ENCODE assay signal across 36 cellular contexts in genomic region chr7:8078418-8078817, GRCh38.
"Had no signal": no experiment of that assay in that cellular context is flagged by ENCODE, and none has a peak within 500 bp of the region (broad histone marks: within the 10 kb centered on the region; RNA-seq: fewer than 3 reads in every experiment).

No MANE protein-coding gene starts in this region.

- ATAC-seq: activated CD4-positive, alpha-beta T cell treated with anti-CD3 and anti-CD28 coated beads for 36 hours; activated CD8-positive, alpha-beta memory T cell treated with anti-CD3 and anti-CD28 coated beads, Interleukin-2, amount 10 ng/mL, durations not matched to agents 7 days and 5 days; activated CD8-positive, alpha-beta T cell treated with anti-CD3 and anti-CD28 coated beads, Interleukin-2, amount 10 ng/mL, durations not matched to agents 7 days and 5 days; activated naive CD8-positive, alpha-beta T cell treated with anti-CD3 and anti-CD28 coated beads, Interleukin-2, amount 50 U/mL, for 24 hours; body of pancreas; effector memory CD8-positive, alpha-beta T cell; foreskin keratinocyte; gastrocnemius medialis; heart left ventricle; T-helper 17 cell had no signal

- DNase-seq: activated CD4-positive, alpha-beta memory T cell treated with anti-CD3 and anti-CD28 coated beads for 36 hours; activated CD4-positive, alpha-beta T cell treated with anti-CD3 and anti-CD28 coated beads for 36 hours; activated CD4-positive, alpha-beta T cell treated with anti-CD3 and anti-CD28 coated beads, Interleukin-2, amount 10 ng/mL, durations not matched to agents 24 days and 14 days; activated CD4-positive, CD25-positive, alpha-beta regulatory T cell; activated CD4-positive, CD25-positive, alpha-beta regulatory T cell treated with anti-CD3 and anti-CD28 coated beads, Interleukin-2, amount 50 U/mL, for 72 hours; activated CD8-positive, alpha-beta memory T cell treated with anti-CD3 and anti-CD28 coated beads, Interleukin-2, amount 10 ng/mL, durations not matched to agents 7 days and 5 days; activated CD8-positive, alpha-beta memory T cell treated with anti-CD3 and anti-CD28 coated beads, Interleukin-2, amount 50 U/mL, for 4 hours; activated CD8-positive, alpha-beta T cell treated with anti-CD3 and anti-CD28 coated beads, Interleukin-2, amount 10 ng/mL, durations not matched to agents 7 days and 5 days; activated effector memory CD4-positive, alpha-beta T cell treated with anti-CD3 and anti-CD28 coated beads, Interleukin-2, amount 50 U/mL, for 16 hours; activated naive CD4-positive, alpha-beta T cell treated with anti-CD3 and anti-CD28 coated beads for 36 hours; activated naive CD8-positive, alpha-beta T cell treated with anti-CD3 and anti-CD28 coated beads for 36 hours; activated naive CD8-positive, alpha-beta T cell treated with anti-CD3 and anti-CD28 coated beads, Interleukin-2, amount 50 U/mL, for 24 hours; activated T-cell treated with anti-CD3 and anti-CD28 coated beads, Interleukin-2, amount 50 U/mL, for 1 hour; activated T-cell treated with anti-CD3 and anti-CD28 coated beads, Interleukin-2, amount 50 U/mL, for 48 hours; adrenal gland; amygdala; aorta; body of pancreas; caudate nucleus; cortex of kidney; dermis blood vessel endothelial cell; effector CD4-positive, alpha-beta T cell; effector memory CD8-positive, alpha-beta T cell; erythroblast; foreskin keratinocyte; gastrocnemius medialis; glutamatergic neuron; heart left ventricle; T-helper 17 cell; T1000 had no signal

- H3K4me1 Mint-ChIP-seq: activated CD4-positive, alpha-beta T cell treated with anti-CD3 and anti-CD28 coated beads for 36 hours; activated CD4-positive, alpha-beta T cell treated with anti-CD3 and anti-CD28 coated beads, Interleukin-2, amount 10 ng/mL, durations not matched to agents 24 days and 14 days; activated CD8-positive, alpha-beta memory T cell treated with anti-CD3 and anti-CD28 coated beads, Interleukin-2, amount 10 ng/mL, durations not matched to agents 7 days and 5 days; activated naive CD4-positive, alpha-beta T cell treated with anti-CD3 and anti-CD28 coated beads, Interleukin-2, amount 50 U/mL, for 24 hours; activated naive CD8-positive, alpha-beta T cell treated with anti-CD3 and anti-CD28 coated beads for 36 hours; activated naive CD8-positive, alpha-beta T cell treated with anti-CD3 and anti-CD28 coated beads, Interleukin-2, amount 50 U/mL, for 24 hours had no signal

- H3K36me3 ChIP-seq: adrenal gland, esophagus muscularis mucosa, gastrocnemius medialis, heart left ventricle had no signal

- H3K27me3 Mint-ChIP-seq: activated CD4-positive, alpha-beta memory T cell treated with anti-CD3 and anti-CD28 coated beads for 36 hours; activated CD4-positive, alpha-beta T cell treated with anti-CD3 and anti-CD28 coated beads for 36 hours; activated CD4-positive, alpha-beta T cell treated with anti-CD3 and anti-CD28 coated beads, Interleukin-2, amount 10 ng/mL, durations not matched to agents 24 days and 14 days; activated CD8-positive, alpha-beta memory T cell treated with anti-CD3 and anti-CD28 coated beads, Interleukin-2, amount 10 ng/mL, durations not matched to agents 7 days and 5 days; activated naive CD4-positive, alpha-beta T cell treated with anti-CD3 and anti-CD28 coated beads, Interleukin-2, amount 50 U/mL, for 24 hours; activated naive CD8-positive, alpha-beta T cell treated with anti-CD3 and anti-CD28 coated beads for 36 hours; activated naive CD8-positive, alpha-beta T cell treated with anti-CD3 and anti-CD28 coated beads, Interleukin-2, amount 50 U/mL, for 24 hours; effector memory CD8-positive, alpha-beta T cell; T-helper 17 cell had no signal

- FAIRE-seq: colon had no signal

- H3K4me3 Mint-ChIP-seq: activated CD4-positive, alpha-beta memory T cell treated with anti-CD3 and anti-CD28 coated beads for 36 hours; activated CD4-positive, alpha-beta T cell treated with anti-CD3 and anti-CD28 coated beads for 36 hours; activated CD4-positive, alpha-beta T cell treated with anti-CD3 and anti-CD28 coated beads, Interleukin-2, amount 10 ng/mL, durations not matched to agents 24 days and 14 days; activated CD8-positive, alpha-beta memory T cell treated with anti-CD3 and anti-CD28 coated beads, Interleukin-2, amount 10 ng/mL, durations not matched to agents 7 days and 5 days; activated CD8-positive, alpha-beta T cell treated with anti-CD3 and anti-CD28 coated beads, Interleukin-2, amount 10 ng/mL, durations not matched to agents 7 days and 5 days; activated naive CD4-positive, alpha-beta T cell treated with anti-CD3 and anti-CD28 coated beads for 36 hours; activated naive CD4-positive, alpha-beta T cell treated with anti-CD3 and anti-CD28 coated beads, Interleukin-2, amount 50 U/mL, for 24 hours; activated naive CD8-positive, alpha-beta T cell treated with anti-CD3 and anti-CD28 coated beads for 36 hours; activated naive CD8-positive, alpha-beta T cell treated with anti-CD3 and anti-CD28 coated beads, Interleukin-2, amount 50 U/mL, for 24 hours; activated T-helper 1 cell treated with anti-CD3 and anti-CD28 coated beads, Interleukin-12 subunit alpha, Interleukin-12 subunit beta, Interleukin-2, Interleukin-4 antibody, amounts not matched to agents 30 ng/mL and 10 ng/mL and 1 ng/mL, durations not matched to agents 14 hours and 24 hours and 36 hours; effector memory CD8-positive, alpha-beta T cell; T-helper 17 cell; T-helper 2 cell treated with Interferon-gamma antibody and Interleukin-4, amounts not matched to agents 5 μg/mL and 100 μg/mL, for 36 hours had no signal

- H3K27ac Mint-ChIP-seq: activated CD4-positive, alpha-beta memory T cell treated with anti-CD3 and anti-CD28 coated beads for 36 hours; activated CD4-positive, alpha-beta T cell treated with anti-CD3 and anti-CD28 coated beads for 36 hours; activated CD4-positive, alpha-beta T cell treated with anti-CD3 and anti-CD28 coated beads, Interleukin-2, amount 10 ng/mL, durations not matched to agents 24 days and 14 days; activated CD8-positive, alpha-beta memory T cell treated with anti-CD3 and anti-CD28 coated beads, Interleukin-2, amount 10 ng/mL, durations not matched to agents 7 days and 5 days; activated CD8-positive, alpha-beta T cell treated with anti-CD3 and anti-CD28 coated beads, Interleukin-2, amount 10 ng/mL, durations not matched to agents 7 days and 5 days; activated naive CD4-positive, alpha-beta T cell treated with anti-CD3 and anti-CD28 coated beads for 36 hours; activated naive CD4-positive, alpha-beta T cell treated with anti-CD3 and anti-CD28 coated beads, Interleukin-2, amount 50 U/mL, for 24 hours; activated naive CD8-positive, alpha-beta T cell treated with anti-CD3 and anti-CD28 coated beads for 36 hours; activated naive CD8-positive, alpha-beta T cell treated with anti-CD3 and anti-CD28 coated beads, Interleukin-2, amount 50 U/mL, for 24 hours; activated T-helper 1 cell treated with anti-CD3 and anti-CD28 coated beads, Interleukin-12 subunit alpha, Interleukin-12 subunit beta, Interleukin-2, Interleukin-4 antibody, amounts not matched to agents 30 ng/mL and 10 ng/mL and 1 ng/mL, durations not matched to agents 14 hours and 24 hours and 36 hours; activated T-helper 2 cell treated with anti-CD3 and anti-CD28 coated beads, Interferon-gamma antibody, Interleukin-2, Interleukin-4, amounts not matched to agents 10 μg/mL and 5 μg/mL and 100 μg/mL, durations not matched to agents 14 hours and 24 hours and 36 hours; effector memory CD8-positive, alpha-beta T cell; T-helper 2 cell treated with Interferon-gamma antibody and Interleukin-4, amounts not matched to agents 5 μg/mL and 100 μg/mL, for 36 hours had no signal

- H3K27me3 ChIP-seq: adrenal gland, body of pancreas, esophagus muscularis mucosa, foreskin keratinocyte, gastrocnemius medialis, heart left ventricle had no signal

- H3K4me1 ChIP-seq: adrenal gland, body of pancreas, esophagus muscularis mucosa, foreskin keratinocyte, gastrocnemius medialis, heart left ventricle had no signal

- H3K4me3 ChIP-seq: adrenal gland, body of pancreas, esophagus muscularis mucosa, gastrocnemius medialis, heart left ventricle had no signal

- H3K27ac ChIP-seq: adrenal gland, body of pancreas, esophagus muscularis mucosa, foreskin keratinocyte, gastrocnemius medialis, heart left ventricle had no signal

- H3K9me3 ChIP-seq: adrenal gland, body of pancreas, esophagus muscularis mucosa, gastrocnemius medialis, heart left ventricle had no signal

- H3K9me3 Mint-ChIP-seq: activated CD4-positive, alpha-beta memory T cell treated with anti-CD3 and anti-CD28 coated beads for 36 hours; activated naive CD4-positive, alpha-beta T cell treated with anti-CD3 and anti-CD28 coated beads for 36 hours; activated naive CD4-positive, alpha-beta T cell treated with anti-CD3 and anti-CD28 coated beads, Interleukin-2, amount 50 U/mL, for 24 hours; activated naive CD8-positive, alpha-beta T cell treated with anti-CD3 and anti-CD28 coated beads for 36 hours; activated naive CD8-positive, alpha-beta T cell treated with anti-CD3 and anti-CD28 coated beads, Interleukin-2, amount 50 U/mL, for 24 hours; activated T-helper 1 cell treated with anti-CD3 and anti-CD28 coated beads, Interleukin-12 subunit alpha, Interleukin-12 subunit beta, Interleukin-2, Interleukin-4 antibody, amounts not matched to agents 30 ng/mL and 10 ng/mL and 1 ng/mL, durations not matched to agents 14 hours and 24 hours and 36 hours; activated T-helper 2 cell treated with anti-CD3 and anti-CD28 coated beads, Interferon-gamma antibody, Interleukin-2, Interleukin-4, amounts not matched to agents 10 μg/mL and 5 μg/mL and 100 μg/mL, durations not matched to agents 14 hours and 24 hours and 36 hours; effector memory CD8-positive, alpha-beta T cell; T-helper 2 cell treated with Interferon-gamma antibody and Interleukin-4, amounts not matched to agents 5 μg/mL and 100 μg/mL, for 36 hours had no signal
